In the genomic region with DNA sequence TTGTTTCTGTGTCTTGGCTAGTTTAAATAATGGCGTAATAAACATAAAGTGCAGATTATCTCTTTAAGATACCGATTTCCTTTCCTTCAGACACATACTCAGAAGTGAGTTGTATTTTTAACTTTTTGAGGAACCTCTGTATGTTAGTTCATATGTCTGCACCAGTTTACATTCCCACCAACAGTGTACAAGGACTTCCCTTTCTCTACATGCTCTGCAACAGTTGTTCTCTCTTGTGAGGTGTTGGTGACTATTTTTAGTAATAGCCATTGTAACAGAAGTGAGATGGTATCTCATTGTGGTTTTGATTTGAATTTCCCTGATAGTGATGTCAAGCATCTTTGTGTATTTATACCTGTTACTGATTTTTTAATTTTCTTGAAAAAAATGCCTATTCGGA, we compare ENCODE assay signal across 17 cellular contexts.
A peak's percentile ranks its signal among the peaks of the same experiment; 100 is the strongest.
DNase-seq lines count a peak whose midpoint lies in the region; ATAC-seq, FAIRE-seq and TF ChIP-seq lines count a peak whose summit lies in the region.
"Had no signal": no experiment of that assay in that cellular context is flagged by ENCODE, and none has a peak within 500 bp of the region (broad histone marks: within the 10 kb centered on the region; RNA-seq: fewer than 3 reads in every experiment).

No MANE protein-coding gene starts in this region.

- peak; percentile 51 for FAIRE-seq in A549 (lab: Jason Lieb, UNC)
- FAIRE-seq in astrocyte (lab: Jason Lieb, UNC): no peak
- FAIRE-seq: pancreas had no signal

- no peak overlapping the region for H3K4me2 ChIP-seq in A549
- H3K4me2 ChIP-seq in astrocyte (ENCODE audit: low read length): no peak overlapping the region

- CTCF ChIA-PET in A549 (lab: Yijun Ruan, JAX): no interaction called here

- H3K36me3 ChIP-seq in HUES64 (ENCODE audit: insufficient read depth, low read length) (no peaks in the 10 kb centered on the region), astrocyte (ENCODE audit: insufficient read depth, low read length) (no peaks in the 10 kb centered on the region), iPS-20b (ENCODE audit: insufficient read depth, low read depth, low read length) (no peaks in the 10 kb centered on the region)
- H3K36me3 ChIP-seq: pancreas, SJCRH30, uterus had no signal

- no peaks in the 10 kb centered on the region for H4K20me1 ChIP-seq in astrocyte (ENCODE audit: insufficient read depth, low read length)

- H3K79me2 ChIP-seq in astrocyte (ENCODE audit: insufficient read depth, low read length): no peaks in the 10 kb centered on the region

- WGBS in A549 (ENCODE audit: missing lambda C conversion rate): 38% methylated on average over 3 of the region's 3 CpGs
- WGBS in HUES64: no CpG with 5 or more reads among the region's 3 CpGs

- peaks cover 42% of the 10 kb centered on the region for H3K27me3 ChIP-seq in HUES64 (ENCODE audit: insufficient read depth, low read length)
- H3K27me3 ChIP-seq in astrocyte (ENCODE audit: insufficient read depth, low read length): no peaks in the 10 kb centered on the region
- peaks cover 42% of the 10 kb centered on the region for H3K27me3 ChIP-seq in iPS-20b (ENCODE audit: insufficient read depth, low read length)
- H3K27me3 ChIP-seq: SJCRH30 had no signal

- no peak for TF ChIP-seq CTCF in A549 (IDR thresholded peaks at IDR 0.05)
- TF ChIP-seq CTCF in astrocyte (IDR thresholded peaks at IDR 0.05; ENCODE audit: insufficient read depth, low read depth, low read length): no peak

- H3K9me3 Mint-ChIP-seq in astrocyte (ENCODE audit: unreplicated experiment): peaks cover 9% of the 10 kb centered on the region

- no peak overlapping the region for H2AFZ ChIP-seq in astrocyte (ENCODE audit: low read depth, low read length)
- H2AFZ ChIP-seq: GM23248 had no signal

- TF ChIP-seq EP300 in A549 (IDR thresholded peaks at IDR 0.05): no peak

- no peak for TF ChIP-seq POLR2A in A549 (IDR thresholded peaks at IDR 0.05; ENCODE audit: low read length)

- H3K4me1 ChIP-seq in A549: no peaks in the 10 kb centered on the region
- peaks cover 14% of the 10 kb centered on the region for H3K4me1 ChIP-seq in HUES64 (ENCODE audit: insufficient read depth, low read length)
- H3K4me1 ChIP-seq in astrocyte (ENCODE audit: insufficient read depth, low read length): no peaks in the 10 kb centered on the region
- peaks cover 10% of the 10 kb centered on the region; the same call in 1 of the 2 replicates for H3K4me1 ChIP-seq in iPS-20b (ENCODE audit: insufficient read depth, low read length)
- H3K4me1 ChIP-seq: pancreas, SJCRH30 had no signal

- POLR2A ChIA-PET in A549 (lab: Yijun Ruan, JAX): no interaction called here

- no peaks in the 10 kb centered on the region for H3K36me3 Mint-ChIP-seq in astrocyte (ENCODE audit: low read depth, unreplicated experiment)

- H3K9ac ChIP-seq in HUES64 (ENCODE audit: low read depth, low read length) (no peak overlapping the region), astrocyte (ENCODE audit: low read length) (no peak overlapping the region), iPS-20b (ENCODE audit: low read depth, low read length) (no peak overlapping the region)
- H3K9ac ChIP-seq: GM23248 had no signal

- ATAC-seq in A549 (no peak), HG03439 (IDR thresholded peaks at IDR 0.05; ENCODE audit: unreplicated experiment) (no peak), HG03378 (IDR thresholded peaks at IDR 0.05; ENCODE audit: unreplicated experiment) (no peak), HG02938 (IDR thresholded peaks at IDR 0.05; ENCODE audit: unreplicated experiment) (no peak)
- ATAC-seq: mucosa of descending colon had no signal

- peaks cover 11% of the 10 kb centered on the region for H3K4me1 Mint-ChIP-seq in astrocyte (ENCODE audit: low read depth, unreplicated experiment)

- TF ChIP-seq RAD21 in A549 (conservative IDR thresholded peaks at IDR 0.05 in 1 of 2, IDR thresholded peaks at IDR 0.05 in 1 of 2): no peak

- H3K4me3 Mint-ChIP-seq in astrocyte (ENCODE audit: unreplicated experiment): peak overlapping the region; percentile 68

- H3K9me3 ChIP-seq in A549: peaks cover 35% of the 10 kb centered on the region
- no peaks in the 10 kb centered on the region for H3K9me3 ChIP-seq in HUES64 (ENCODE audit: insufficient read depth, low read depth, low read length)
- H3K9me3 ChIP-seq in astrocyte (ENCODE audit: insufficient read depth, low read depth, low read length): peaks cover 7% of the 10 kb centered on the region
- no peaks in the 10 kb centered on the region for H3K9me3 ChIP-seq in iPS-20b (ENCODE audit: insufficient read depth, low read depth, low read length)
- H3K9me3 ChIP-seq: mucosa of descending colon, pancreas, SJCRH30, uterus had no signal

- H3K27ac ChIP-seq in A549: no peak overlapping the region
- no peak overlapping the region for H3K27ac ChIP-seq in HUES64 (ENCODE audit: low read depth, low read length)
- H3K27ac ChIP-seq in astrocyte (ENCODE audit: low read depth, low read length): no peak overlapping the region
- no peak overlapping the region for H3K27ac ChIP-seq in iPS-20b (ENCODE audit: low read length)
- H3K27ac ChIP-seq: GM23248, pancreas, SJCRH30, uterus had no signal

- no peak overlapping the region for H3K27ac Mint-ChIP-seq in astrocyte (ENCODE audit: unreplicated experiment)

- DNase-seq in A549 (ENCODE audit: low read depth in 1 of 2, low spot score in 1 of 2): no peak
- DNase-seq in astrocyte (ENCODE audit: low read depth): no peak
- no peak for DNase-seq in DMS153 treated with DMSO at 0.1 percent for 48 hours (lab: John Stamatoyannopoulos, UW; ENCODE audit: unreplicated experiment)
- DNase-seq: activated CD8-positive, alpha-beta memory T cell treated with anti-CD3 and anti-CD28 coated beads for 24 hours; activated gamma-delta T cell treated with Interleukin-2 at 50 U/mL for 16 hours; COR-L47; GM23248; NCI-H1092 treated with DMSO at 0.1 percent for 48 hours; SJCRH30; uterus had no signal

- H3K4me3 ChIP-seq in A549 (no peak overlapping the region), HUES64 (ENCODE audit: low read length) (peak overlapping the region; percentile 63), astrocyte (ENCODE audit: insufficient read depth, low read depth, low read length) (no peak overlapping the region), iPS-20b (ENCODE audit: low read length) (peak overlapping the region; percentile 59)
- H3K4me3 ChIP-seq: GM23248, mucosa of descending colon, SJCRH30, uterus had no signal

- H3K27me3 Mint-ChIP-seq in astrocyte (ENCODE audit: low read depth, unreplicated experiment): peaks cover 20% of the 10 kb centered on the region

TF ChIP-seq in A549, 52 proteins besides CTCF, POLR2A, EP300 and RAD21:
- TF ChIP-seq KDM1A (IDR thresholded peaks at IDR 0.05; ENCODE audit: low read depth) (no peak), HMGXB4 (CRISPR knock-in tag; IDR thresholded peaks at IDR 0.05; ENCODE audit: borderline replicate concordance) (no peak), FOXS1 (CRISPR knock-in tag; IDR thresholded peaks at IDR 0.05) (no peak), RFX5 (IDR thresholded peaks at IDR 0.05) (no peak), HOXA7 (CRISPR knock-in tag; IDR thresholded peaks at IDR 0.05) (no peak), TFCP2L1 (CRISPR knock-in tag; IDR thresholded peaks at IDR 0.05) (no peak), RNF2 (IDR thresholded peaks at IDR 0.05; ENCODE audit: borderline replicate concordance, low read depth) (no peak), EHMT2 (IDR thresholded peaks at IDR 0.05; ENCODE audit: low read depth) (no peak), FOSB (CRISPR knock-in tag; IDR thresholded peaks at IDR 0.05) (no peak), POLR2AphosphoS2 (conservative IDR thresholded peaks at IDR 0.05; ENCODE audit: low read length) (no peak), NFE2L2 (conservative IDR thresholded peaks at IDR 0.05; ENCODE audit: low read length) (no peak), ELK1 (IDR thresholded peaks at IDR 0.05; ENCODE audit: low read depth, low read length) (no peak), ZFP36 (IDR thresholded peaks at IDR 0.05; ENCODE audit: borderline replicate concordance, partially characterized antibody) (no peak), ZC3H11A (IDR thresholded peaks at IDR 0.05) (no peak), CHD2 (IDR thresholded peaks at IDR 0.05; ENCODE audit: low read length, partially characterized antibody) (no peak), ZSCAN20 (CRISPR knock-in tag; IDR thresholded peaks at IDR 0.05) (no peak), RCOR1 (IDR thresholded peaks at IDR 0.05; ENCODE audit: low read depth, low read length) (no peak)
- TF ChIP-seq, protein P1, sequence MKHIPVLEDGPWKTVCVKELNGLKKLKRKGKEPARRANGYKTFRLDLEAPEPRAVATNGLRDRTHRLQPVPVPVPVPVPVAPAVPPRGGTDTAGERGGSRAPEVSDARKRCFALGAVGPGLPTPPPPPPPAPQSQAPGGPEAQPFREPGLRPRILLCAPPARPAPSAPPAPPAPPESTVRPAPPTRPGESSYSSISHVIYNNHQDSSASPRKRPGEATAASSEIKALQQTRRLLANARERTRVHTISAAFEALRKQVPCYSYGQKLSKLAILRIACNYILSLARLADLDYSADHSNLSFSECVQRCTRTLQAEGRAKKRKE (CRISPR knock-in tag; IDR thresholded peaks at IDR 0.05; ENCODE audit: low read depth): no peak

Comparison
In these comparisons a context has a peak if more than half of its experiments do, and no peak if none do; other contexts are left out.
1. H3K4me3 ChIP-seq: peak in HUES64 (single experiment) and iPS-20b (single experiment); none in A549 (single experiment) and astrocyte (single experiment).